Comparison of ENCODE assay signal across 8 cellular contexts in genomic region chr12:93784339-93785086, GRCh38.
DNase-seq lines count a peak whose midpoint lies in the region; ATAC-seq, FAIRE-seq and TF ChIP-seq lines count a peak whose summit lies in the region.

No MANE protein-coding gene starts in this region.

- peak; percentile 72 for ATAC-seq in GM21423 (IDR thresholded peaks at IDR 0.05; ENCODE audit: unreplicated experiment)
- ATAC-seq in HG03139 (IDR thresholded peaks at IDR 0.05; ENCODE audit: unreplicated experiment): no peak

- no peak overlapping the region for H3K14ac ChIP-seq in H9 (ENCODE audit: insufficient read depth, low read length)

- peak; percentile 54 for FAIRE-seq in RCC 7860 (lab: Jason Lieb, UNC)

- H3K23ac ChIP-seq in H9 (ENCODE audit: insufficient read length, low read depth, low read length): no peak overlapping the region

- H3K4me1 ChIP-seq in mammary epithelial cell (ENCODE audit: insufficient read depth, low read length): peaks cover 42% of the 10 kb centered on the region
- peaks cover 2 to 10% (median 6%) of the 10 kb centered on the region in 4 donors for H3K4me1 ChIP-seq in liver (ENCODE audit: control insufficient read depth in 4 of 4, insufficient read depth in 4 of 4, low read length in 3 of 4)
- H3K4me1 ChIP-seq in suprapubic skin: peaks cover 41% of the 10 kb centered on the region
- H3K4me1 ChIP-seq in H9 (ENCODE audit: insufficient read depth, low read length): peaks cover 3% of the 10 kb centered on the region

- peak in 1 of 2 donors; percentile 27 for TF ChIP-seq RAD21 in liver (IDR thresholded peaks at IDR 0.05)

- 29% methylated on average over 9 of the region's 9 CpGs for WGBS in mammary epithelial cell (ENCODE audit: low coverage, missing lambda C conversion rate)
- WGBS in liver: 49% methylated on average over 9 of the region's 9 CpGs
- 25% methylated on average over 9 of the region's 9 CpGs for WGBS in suprapubic skin
- no CpG with 5 or more reads among the region's 9 CpGs for WGBS in H9 (ENCODE audit: extremely low coverage, insufficient read length, low lambda C conversion rate)

- no peaks in the 10 kb centered on the region for H3K9me3 Mint-ChIP-seq in H9

- CTCF ChIA-PET in mammary epithelial cell (lab: Charles Lee; ENCODE audit: low non-redundant PET): no interaction called here

- no peak overlapping the region for H3K56ac ChIP-seq in H9 (ENCODE audit: insufficient read length, low read depth, low read length)

- no peak for TF ChIP-seq CTCF in mammary epithelial cell (conservative IDR thresholded peaks at IDR 0.05 in 1 of 2, IDR thresholded peaks at IDR 0.05 in 1 of 2; ENCODE audit: extremely low read depth in 1 of 2, insufficient read depth in 1 of 2, low read depth in 1 of 2, low read length in 2 of 2)
- TF ChIP-seq CTCF in liver (IDR thresholded peaks at IDR 0.05; ENCODE audit: low read depth, low read length, missing input control): no peak
- TF ChIP-seq CTCF in suprapubic skin (IDR thresholded peaks at IDR 0.05): no peak
- TF ChIP-seq CTCF in H9 (conservative IDR thresholded peaks at IDR 0.05): no peak

- no peak overlapping the region for H2BK20ac ChIP-seq in H9 (ENCODE audit: low read depth, low read length, poor library complexity, severe bottlenecking)

- no TSS peak for BruUV-seq in mammary epithelial cell (replicated peaks; lab: Mats Ljungman, UMichigan)

- intact Hi-C loops in mammary epithelial cell (cut with micrococcal nuclease): no loop called here

- peak; percentile 75 for DNase-seq in RCC 7860 (ENCODE audit: low spot score)
- DNase-seq in mammary epithelial cell: peak; percentile 54
- peak in 1 of 2 donors; percentile 77 for DNase-seq in suprapubic skin (ENCODE audit: low spot score in 2 of 2)
- no peak for DNase-seq in H9
- DNase-seq in hepatic stellate cell (ENCODE audit: low spot score): no peak

- no peak overlapping the region for H3K4me3 Mint-ChIP-seq in H9

- peaks cover 14 to 21% of the 10 kb centered on the region in 2 experiments for H3K4me1 Mint-ChIP-seq in H9

- H3K9me3 ChIP-seq in mammary epithelial cell (replicated peaks; ENCODE audit: insufficient read depth, low read length) (peaks cover 5% of the 10 kb centered on the region), liver (ENCODE audit: control insufficient read depth in 4 of 4, low read length in 3 of 4) (no peaks in the 10 kb centered on the region), suprapubic skin (no peaks in the 10 kb centered on the region), H9 (ENCODE audit: control insufficient read depth, low read depth, low read length) (no peaks in the 10 kb centered on the region)

- H2AFZ ChIP-seq in mammary epithelial cell (ENCODE audit: low read depth, low read length) (peak overlapping the region; percentile 92), H9 (ENCODE audit: low read length) (no peak overlapping the region)

- no peaks in the 10 kb centered on the region for H3K23me2 ChIP-seq in H9 (ENCODE audit: insufficient read length, low read depth, low read length, poor library complexity, severe bottlenecking)

- H3K36me3 ChIP-seq in mammary epithelial cell (ENCODE audit: insufficient read depth, low read length): no peaks in the 10 kb centered on the region
- H3K36me3 ChIP-seq in liver (ENCODE audit: control insufficient read depth in 4 of 4, insufficient read depth in 3 of 4, low read depth in 1 of 4, low read length in 3 of 4): no peaks in the 10 kb centered on the region
- H3K36me3 ChIP-seq in suprapubic skin: no peaks in the 10 kb centered on the region

- H3K79me2 ChIP-seq in mammary epithelial cell (ENCODE audit: insufficient read depth, low read length) (no peaks in the 10 kb centered on the region), H9 (ENCODE audit: insufficient read depth, low read length) (no peaks in the 10 kb centered on the region)

- peak overlapping the region; percentile 89 for H3K27ac ChIP-seq in mammary epithelial cell (ENCODE audit: insufficient read depth, low read depth, low read length)
- peak overlapping the region; percentile 25 to 51 for H3K27ac ChIP-seq in liver (ENCODE audit: low read depth in 1 of 2, low read length in 2 of 2)
- H3K27ac ChIP-seq in suprapubic skin: peak overlapping the region; percentile 82
- H3K27ac ChIP-seq in H9 (ENCODE audit: insufficient read length, low read depth, low read length): no peak overlapping the region

- no peak overlapping the region; a peak in 1 of 7 replicates for H3K27ac Mint-ChIP-seq in H9

- no peaks in the 10 kb centered on the region for H3K27me3 ChIP-seq in mammary epithelial cell (ENCODE audit: insufficient read depth, low read length)
- H3K27me3 ChIP-seq in liver (ENCODE audit: control insufficient read depth in 4 of 4, insufficient read depth in 4 of 4, low read length in 3 of 4): no peaks in the 10 kb centered on the region
- no peaks in the 10 kb centered on the region for H3K27me3 ChIP-seq in suprapubic skin
- H3K27me3 ChIP-seq in H9 (ENCODE audit: insufficient read depth, low read length): no peaks in the 10 kb centered on the region

- peak overlapping the region; percentile 51 for H3K4me2 ChIP-seq in mammary epithelial cell (ENCODE audit: insufficient read depth, low read depth, low read length)
- H3K4me2 ChIP-seq in H9 (ENCODE audit: insufficient read depth, insufficient read length, low read length): no peak overlapping the region

- no peak overlapping the region for H2BK12ac ChIP-seq in H9 (ENCODE audit: insufficient read length, low read depth, low read length)

- H3K36me3 Mint-ChIP-seq in H9 (ENCODE audit: insufficient read depth in 1 of 3, low read depth in 3 of 3): peaks cover 0 to 4% (median 0%) of the 10 kb centered on the region in 3 experiments; a peak in 3 of 7 replicates

- no peak overlapping the region for H3K18ac ChIP-seq in H9 (ENCODE audit: insufficient read length, low read depth, low read length)

- in situ Hi-C loops in mammary epithelial cell (cut with MboI; ENCODE audit: low sequenced_read_pairs in 2 of 2): no loop called here

- H3K79me1 ChIP-seq in H9 (ENCODE audit: insufficient read depth, low read depth, low read length, poor library complexity, severe bottlenecking): no peaks in the 10 kb centered on the region

- H2AK5ac ChIP-seq in H9 (ENCODE audit: insufficient read length, low read length): no peak overlapping the region

- H4K20me1 ChIP-seq in mammary epithelial cell (ENCODE audit: insufficient read depth, low read length) (no peaks in the 10 kb centered on the region), H9 (ENCODE audit: control insufficient read depth, insufficient read depth, insufficient read length) (no peaks in the 10 kb centered on the region)

- H3K4me3 ChIP-seq in mammary epithelial cell (replicated peaks in 1 of 3; ENCODE audit: insufficient read depth in 1 of 3, low read depth in 2 of 3, low read length in 3 of 3): peak overlapping the region in 1 of 3 experiments; percentile 6
- no peak overlapping the region for H3K4me3 ChIP-seq in liver (ENCODE audit: low read depth in 1 of 3, low read length in 3 of 3)
- no peak overlapping the region for H3K4me3 ChIP-seq in suprapubic skin

- no peaks in the 10 kb centered on the region for H3K27me3 Mint-ChIP-seq in H9 (ENCODE audit: low read depth)

- no peak overlapping the region for H2BK120ac ChIP-seq in H9 (ENCODE audit: low read depth, low read length, poor library complexity, severe bottlenecking)

- TF ChIP-seq EP300 in suprapubic skin (IDR thresholded peaks at IDR 0.05): no peak

- TF ChIP-seq POLR2A in suprapubic skin (IDR thresholded peaks at IDR 0.05): no peak

- H3K4ac ChIP-seq in H9 (ENCODE audit: low read depth, low read length): no peak overlapping the region

- H3K9ac ChIP-seq in mammary epithelial cell (ENCODE audit: insufficient read depth, low read length) (peak overlapping the region; percentile 30), liver (ENCODE audit: low read depth in 1 of 2, low read length in 2 of 2) (no peak overlapping the region), H9 (ENCODE audit: extremely low read depth, insufficient read length, low read length) (no peak overlapping the region)

- dilution Hi-C loops in mammary epithelial cell (cut with HindIII; ENCODE audit: low sequenced_read_pairs): no loop called here

- no peak overlapping the region for H4K8ac ChIP-seq in H9 (replicated peaks; ENCODE audit: insufficient read length, low read depth, low read length)

- H4K91ac ChIP-seq in H9 (ENCODE audit: insufficient read length, low read depth, low read length): no peak overlapping the region

- no peak overlapping the region for H2BK15ac ChIP-seq in H9 (ENCODE audit: low read depth, low read length)

- no peak overlapping the region for H4K5ac ChIP-seq in H9 (ENCODE audit: insufficient read length, low read depth, low read length)

- no peak overlapping the region for H3T11ph ChIP-seq in H9 (ENCODE audit: low read length)

- H2BK5ac ChIP-seq in H9 (ENCODE audit: insufficient read length, low read length): no peak overlapping the region

TF ChIP-seq in liver, 16 proteins besides CTCF, POLR2A, EP300 and RAD21 (continues in another document):
- TF ChIP-seq HNF4G (IDR thresholded peaks at IDR 0.05): no peak
- peak; percentile 30 for TF ChIP-seq SP1 (IDR thresholded peaks at IDR 0.05)
- TF ChIP-seq ZBTB33 (IDR thresholded peaks at IDR 0.05): no peak
- no peak for TF ChIP-seq ATF3 (IDR thresholded peaks at IDR 0.05)
- peak; percentile 45 for TF ChIP-seq NR2F2 (IDR thresholded peaks at IDR 0.05)
- peak in 1 of 2 donors; percentile 7 for TF ChIP-seq RXRA (IDR thresholded peaks at IDR 0.05)
- TF ChIP-seq MAX (IDR thresholded peaks at IDR 0.05): no peak
- TF ChIP-seq YY1 (IDR thresholded peaks at IDR 0.05): peak; percentile 12

Comparison
In these comparisons a context has a peak if more than half of its experiments do, and no peak if none do; other contexts are left out.
1. DNase-seq: peak in RCC 7860 (single experiment) and mammary epithelial cell (single experiment); none in H9 (single experiment) and hepatic stellate cell (single experiment).